In the genomic region with DNA sequence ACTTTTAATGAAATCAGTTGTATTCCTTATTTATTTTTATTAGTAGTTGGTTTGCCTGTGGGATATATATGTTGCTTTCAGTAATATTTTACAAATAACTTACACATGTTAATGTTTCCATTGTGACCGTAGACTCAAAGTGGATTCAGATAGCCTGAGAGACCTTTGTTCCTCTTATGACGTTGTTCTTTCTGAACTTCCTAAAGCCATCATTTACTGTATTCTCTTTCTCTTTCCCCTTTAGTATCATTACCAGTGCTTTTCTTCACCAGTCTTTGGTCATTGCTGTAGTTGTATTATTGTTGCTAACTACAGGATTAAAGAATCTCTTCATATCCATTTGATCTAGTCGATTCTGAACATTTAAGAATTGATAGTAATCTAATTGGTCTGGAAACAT, we compare ENCODE assay signal across 10 cellular contexts. TPM values are rescaled to one million over a fixed set of nuclear protein-coding genes. Genes with fewer than 3 reads are reported as not detected.
DNase-seq lines count a peak whose midpoint lies in the region; ATAC-seq lines count a peak whose summit lies in the region.
"Had no signal": no experiment of that assay in that cellular context is flagged by ENCODE, and none has a peak within 500 bp of the region (broad histone marks: within the 10 kb centered on the region; RNA-seq: fewer than 3 reads in every experiment).

No MANE protein-coding gene starts in this region.

- CTCF ChIA-PET in naive thymus-derived CD4-positive, alpha-beta T cell (lab: Charles Lee), result interaction anchor here (0.5 to 1.3 kb wide), 3 partner anchors 10 to 128 kb away, joined by 3 to 4 read pairs (median 4); no protein-coding TSS in a partner anchor

- H3K4me1 ChIP-seq in naive thymus-derived CD4-positive, alpha-beta T cell (ENCODE audit: control insufficient read depth in 2 of 2, insufficient read depth in 2 of 2, low read length in 2 of 2), result peaks cover 44 to 54% of the 10 kb centered on the region in 2 donors

- H3K27me3 ChIP-seq in naive thymus-derived CD4-positive, alpha-beta T cell (ENCODE audit: control insufficient read depth in 2 of 2, insufficient read depth in 2 of 2, low read length in 2 of 2), result no peaks in the 10 kb centered on the region

- H3K4me3 ChIP-seq in naive thymus-derived CD4-positive, alpha-beta T cell (ENCODE audit: low read length), result no peak overlapping the region

- no peak for ATAC-seq in naive thymus-derived CD4-positive, alpha-beta T cell
- ATAC-seq in GM21717 (IDR thresholded peaks at IDR 0.05; ENCODE audit: unreplicated experiment), result no peak
- no peak for ATAC-seq in HG03457 (IDR thresholded peaks at IDR 0.05; ENCODE audit: unreplicated experiment)
- ATAC-seq in HG03442 (IDR thresholded peaks at IDR 0.05; ENCODE audit: unreplicated experiment), result no peak

- H3K36me3 ChIP-seq in naive thymus-derived CD4-positive, alpha-beta T cell (ENCODE audit: control insufficient read depth in 2 of 3, insufficient read depth in 3 of 3, low read length in 3 of 3), result peaks cover 0 to 5% (median 0%) of the 10 kb centered on the region in 3 experiments

- no peaks in the 10 kb centered on the region for H3K27me3 Mint-ChIP-seq in activated naive CD8-positive, alpha-beta T cell treated with anti-CD3 and anti-CD28 coated beads for 36 hours
- H3K27me3 Mint-ChIP-seq in naive thymus-derived CD4-positive, alpha-beta T cell, result peaks cover 0 to 3% (median 0%) of the 10 kb centered on the region in 5 donors

- H3K36me3 Mint-ChIP-seq in activated naive CD8-positive, alpha-beta T cell treated with anti-CD3 and anti-CD28 coated beads for 36 hours, result peaks cover 10% of the 10 kb centered on the region
- H3K36me3 Mint-ChIP-seq in naive thymus-derived CD4-positive, alpha-beta T cell, result peaks cover 2 to 14% (median 3%) of the 10 kb centered on the region in 5 donors

- POLR2A ChIA-PET in naive thymus-derived CD4-positive, alpha-beta T cell (lab: Charles Lee), result interaction anchor here (1.1 to 1.5 kb wide), 2 partner anchors 21 to 29 kb away, joined by 3 to 5 read pairs; no protein-coding TSS in a partner anchor

- no peaks in the 10 kb centered on the region for H3K9me3 Mint-ChIP-seq in activated naive CD8-positive, alpha-beta T cell treated with anti-CD3 and anti-CD28 coated beads for 36 hours
- H3K9me3 Mint-ChIP-seq in naive thymus-derived CD4-positive, alpha-beta T cell, result no peaks in the 10 kb centered on the region

- peak overlapping the region; percentile 37 for H3K4me3 Mint-ChIP-seq in activated naive CD8-positive, alpha-beta T cell treated with anti-CD3 and anti-CD28 coated beads for 36 hours
- H3K4me3 Mint-ChIP-seq in naive thymus-derived CD4-positive, alpha-beta T cell, result peak overlapping the region in 9 of 10 donors; percentile 2 to 65 (median 55)

- no peak overlapping the region for H3K27ac ChIP-seq in naive thymus-derived CD4-positive, alpha-beta T cell (ENCODE audit: low read depth, low read length)

- no peaks in the 10 kb centered on the region for H3K9me3 ChIP-seq in naive thymus-derived CD4-positive, alpha-beta T cell (ENCODE audit: control insufficient read depth in 2 of 3, low read length in 3 of 3)

- peak overlapping the region; percentile 63 for H3K27ac Mint-ChIP-seq in activated naive CD8-positive, alpha-beta T cell treated with anti-CD3 and anti-CD28 coated beads for 36 hours
- H3K27ac Mint-ChIP-seq in naive thymus-derived CD4-positive, alpha-beta T cell, result peak overlapping the region in 3 of 9 donors; percentile 15 to 81 (median 54)

- in situ Hi-C loops in ACHN (cut with HindIII; ENCODE audit: low pct_ligation_motif_present, low pct_unique_long_range_greater_than_20kb, low sequenced_read_pairs), result no loop called here

- peaks cover 56% of the 10 kb centered on the region for H3K4me1 Mint-ChIP-seq in activated naive CD8-positive, alpha-beta T cell treated with anti-CD3 and anti-CD28 coated beads for 36 hours
- H3K4me1 Mint-ChIP-seq in naive thymus-derived CD4-positive, alpha-beta T cell, result peaks cover 59 to 85% (median 75%) of the 10 kb centered on the region in 7 donors

- DNase-seq in ACHN, result peak; percentile 39
- peak; percentile 42 for DNase-seq in GF-D8 (lab: John Stamatoyannopoulos, UW)
- no peak for DNase-seq in activated naive CD8-positive, alpha-beta T cell treated with anti-CD3 and anti-CD28 coated beads for 36 hours
- no peak for DNase-seq in naive thymus-derived CD4-positive, alpha-beta T cell
- no peak for DNase-seq in NCI-H524 treated with DMSO at 0.1 percent for 48 hours (lab: John Stamatoyannopoulos, UW)
- DNase-seq: NCI-H446; stimulated activated CD4-positive, alpha-beta T cell treated with anti-CD3 and anti-CD28 coated beads, Interleukin-12 subunit alpha, Interleukin-12 subunit beta, amount 100 ng/mL, for 4 hours had no signal

- intact Hi-C loops in naive thymus-derived CD4-positive, alpha-beta T cell (cut with micrococcal nuclease), result loop anchor here (5.0 kb wide), 3 partner anchors 37 to 1703 kb away; a partner anchor contains a TSS

RNA-seq across cellular contexts. Expression of a gene that starts 4.3 kb away (rescaled TPM):
- 10 to 100 TPM; 41.8 to 45.1 TPM for total RNA-seq in activated naive CD8-positive, alpha-beta T cell treated with anti-CD3 and anti-CD28 coated beads for 36 hours
- 100 to 1,000 TPM in 1 of 5 experiments, 10 to 100 TPM in 4; 61.7 to 103 (median 74.5) TPM for total RNA-seq in naive thymus-derived CD4-positive, alpha-beta T cell
- 10 to 100 TPM; 24.6 to 38.4 TPM for polyA plus RNA-seq in naive thymus-derived CD4-positive, alpha-beta T cell

Comparison
In these comparisons a context has a peak if more than half of its experiments do, and no peak if none do; other contexts are left out.
1. DNase-seq: peak in ACHN (single experiment) and GF-D8 (single experiment); none in activated naive CD8-positive, alpha-beta T cell treated with anti-CD3 and anti-CD28 coated beads for 36 hours (single experiment), naive thymus-derived CD4-positive, alpha-beta T cell (0 of 9) and NCI-H524 treated with DMSO at 0.1 percent for 48 hours (single experiment).